In the genomic region with DNA sequence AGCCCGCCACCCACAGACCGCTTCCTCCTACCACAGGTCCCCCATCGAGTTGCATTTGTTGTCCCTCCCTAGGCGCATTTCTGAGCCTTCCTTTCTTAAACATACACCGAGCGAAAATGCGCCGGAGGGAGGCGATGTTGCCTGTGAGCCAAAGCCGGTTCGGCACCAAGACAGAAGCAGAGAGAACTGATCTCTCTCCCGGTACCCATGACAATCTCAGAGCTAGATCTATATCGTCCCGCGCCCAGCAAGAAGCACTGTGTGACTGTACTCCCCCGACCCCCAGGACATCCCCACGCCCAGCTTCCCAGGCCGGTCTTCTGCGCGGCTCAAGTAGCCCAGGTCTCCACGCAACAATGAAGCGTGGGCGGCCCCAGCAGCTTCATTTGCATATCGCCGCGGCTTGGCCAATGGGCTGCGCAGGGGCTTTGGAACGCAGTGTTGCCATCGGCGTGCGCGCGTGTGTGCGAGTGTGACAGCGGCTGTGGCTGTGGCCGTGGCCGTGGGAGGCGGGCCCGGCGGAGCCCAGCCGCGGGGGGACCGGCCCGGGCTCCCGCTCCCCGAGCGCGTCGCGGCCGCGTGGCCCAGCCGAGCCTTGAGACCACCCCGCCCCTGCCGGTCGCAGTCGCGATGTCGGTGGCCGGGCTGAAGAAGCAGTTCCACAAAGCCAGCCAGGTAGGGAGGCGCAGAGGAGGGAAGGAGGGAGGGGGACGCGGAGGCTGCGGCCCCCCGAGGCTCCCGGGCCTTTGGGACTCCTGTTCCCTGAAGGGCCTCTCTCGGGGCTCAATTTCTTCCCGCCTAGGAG, we compare ENCODE assay signal across 8 cellular contexts. TPM values are rescaled to one million over a fixed set of nuclear protein-coding genes. Genes with fewer than 3 reads are reported as not detected.
DNase-seq lines count a peak whose midpoint lies in the region; ATAC-seq and TF ChIP-seq lines count a peak whose summit lies in the region.

A gene with protein sequence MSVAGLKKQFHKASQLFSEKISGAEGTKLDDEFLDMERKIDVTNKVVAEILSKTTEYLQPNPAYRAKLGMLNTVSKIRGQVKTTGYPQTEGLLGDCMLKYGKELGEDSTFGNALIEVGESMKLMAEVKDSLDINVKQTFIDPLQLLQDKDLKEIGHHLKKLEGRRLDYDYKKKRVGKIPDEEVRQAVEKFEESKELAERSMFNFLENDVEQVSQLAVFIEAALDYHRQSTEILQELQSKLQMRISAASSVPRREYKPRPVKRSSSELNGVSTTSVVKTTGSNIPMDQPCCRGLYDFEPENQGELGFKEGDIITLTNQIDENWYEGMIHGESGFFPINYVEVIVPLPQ (plus strand): TSS at position 438 of the 805 bp plus-strand sequence. CDS start 193 bp downstream, at position 631.

- POLR2A ChIA-PET in WTC11 (lab: Charles Lee) = interaction anchor here (0.5 to 0.8 kb wide), 4 partner anchors 9 to 103 kb away, joined by 3 to 4 read pairs (median 4); no protein-coding TSS in a partner anchor

- peak within 1 kb of the TSS; percentile 55 for H3K4me3 ChIP-seq in kidney epithelial cell (ENCODE audit: low read depth, low read length)

- no peaks in the 10 kb centered on the region for H3K9me3 Mint-ChIP-seq in WTC11

- no peaks in the 10 kb centered on the region for H3K36me3 ChIP-seq in kidney epithelial cell (ENCODE audit: control insufficient read depth, insufficient read depth, low read length)

- TF ChIP-seq RAD21 in Ishikawa (IDR thresholded peaks at IDR 0.05; ENCODE audit: low read depth) = peak; percentile 53

- TF ChIP-seq CTCF in WTC11 (IDR thresholded peaks at IDR 0.05) (no peak), kidney epithelial cell (IDR thresholded peaks at IDR 0.05; ENCODE audit: insufficient read depth, low read length, poor library complexity, severe bottlenecking) (peak; percentile 64)

- DNase-seq in DMS53 treated with DMSO at 0.1 percent for 48 hours (lab: John Stamatoyannopoulos, UW; ENCODE audit: unreplicated experiment) (peak; percentile 77), WTC11 (ENCODE audit: low spot score) (peak; percentile 79), dedifferentiated amniotic fluid mesenchymal stem cell (ENCODE audit: extremely low spot score) (peak; percentile 30), kidney epithelial cell (ENCODE audit: low read depth) (peak; percentile 47), smooth muscle cell of the brain vasculature (ENCODE audit: low read depth, low spot score) (peak; percentile 15)

- H3K4me3 Mint-ChIP-seq in WTC11 = peak within 1 kb of the TSS; percentile 88

- no peak for TF ChIP-seq EP300 in Ishikawa (IDR thresholded peaks at IDR 0.05; ENCODE audit: borderline replicate concordance)

- peaks cover 21% of the 10 kb centered on the region for H3K27me3 Mint-ChIP-seq in WTC11 (ENCODE audit: low read depth)

- peaks cover 25% of the 10 kb centered on the region for H3K4me1 Mint-ChIP-seq in WTC11

- no peaks in the 10 kb centered on the region for H3K36me3 Mint-ChIP-seq in WTC11

- CTCF ChIA-PET in WTC11 (lab: Charles Lee) = interaction anchor here (0.8 to 5.0 kb wide), 33 partner anchors 9 to 380 kb away, joined by 3 to 83 read pairs (median 6); a partner anchor contains a TSS

- H3K27ac Mint-ChIP-seq in WTC11 = 0 out of 2 replicates have a peak within 1 kb of the TSS, but pooled peaks have one; percentile 30

- peaks cover 10% of the 10 kb centered on the region for H3K27me3 ChIP-seq in kidney epithelial cell (ENCODE audit: control insufficient read depth, insufficient read depth, low read length)

- ATAC-seq in WTC11 = peak; percentile 77
- no peak for ATAC-seq in GM21825 (IDR thresholded peaks at IDR 0.05; ENCODE audit: unreplicated experiment)
- no peak for ATAC-seq in HG03378 (IDR thresholded peaks at IDR 0.05; ENCODE audit: unreplicated experiment)

TF ChIP-seq in Ishikawa, 13 proteins besides CTCF, POLR2A, EP300 and RAD21 (continues in another document):
- TF ChIP-seq, protein P1, sequence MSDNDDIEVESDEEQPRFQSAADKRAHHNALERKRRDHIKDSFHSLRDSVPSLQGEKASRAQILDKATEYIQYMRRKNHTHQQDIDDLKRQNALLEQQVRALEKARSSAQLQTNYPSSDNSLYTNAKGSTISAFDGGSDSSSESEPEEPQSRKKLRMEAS (IDR thresholded peaks at IDR 0.05) = peak; percentile 72
- TF ChIP-seq, protein P2, sequence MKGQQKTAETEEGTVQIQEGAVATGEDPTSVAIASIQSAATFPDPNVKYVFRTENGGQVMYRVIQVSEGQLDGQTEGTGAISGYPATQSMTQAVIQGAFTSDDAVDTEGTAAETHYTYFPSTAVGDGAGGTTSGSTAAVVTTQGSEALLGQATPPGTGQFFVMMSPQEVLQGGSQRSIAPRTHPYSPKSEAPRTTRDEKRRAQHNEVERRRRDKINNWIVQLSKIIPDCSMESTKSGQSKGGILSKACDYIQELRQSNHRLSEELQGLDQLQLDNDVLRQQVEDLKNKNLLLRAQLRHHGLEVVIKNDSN (IDR thresholded peaks at IDR 0.05) = no peak
- TF ChIP-seq CEBPB (IDR thresholded peaks at IDR 0.05) = no peak
- no peak for TF ChIP-seq YY1 (IDR thresholded peaks at IDR 0.05; ENCODE audit: low read depth)
- TF ChIP-seq TAF1 (IDR thresholded peaks at IDR 0.05; ENCODE audit: low read depth) = no peak
- TF ChIP-seq FOXM1 (IDR thresholded peaks at IDR 0.05; ENCODE audit: borderline replicate concordance, low read depth) = no peak
- TF ChIP-seq EGR1 (IDR thresholded peaks at IDR 0.05) = peak; percentile 98
- no peak for TF ChIP-seq CREB1 (IDR thresholded peaks at IDR 0.05; ENCODE audit: low read depth)
- no peak for TF ChIP-seq NFIC (IDR thresholded peaks at IDR 0.05)
- peak; percentile 61; the same call in 1 of the 2 replicates for TF ChIP-seq ZBTB7A (IDR thresholded peaks at IDR 0.05; ENCODE audit: low read depth)
- no peak for TF ChIP-seq TEAD4 (IDR thresholded peaks at IDR 0.05)

TF ChIP-seq in WTC11, 78 proteins besides CTCF, POLR2A, EP300 and RAD21 (continues in another document):
- TF ChIP-seq, protein P3, sequence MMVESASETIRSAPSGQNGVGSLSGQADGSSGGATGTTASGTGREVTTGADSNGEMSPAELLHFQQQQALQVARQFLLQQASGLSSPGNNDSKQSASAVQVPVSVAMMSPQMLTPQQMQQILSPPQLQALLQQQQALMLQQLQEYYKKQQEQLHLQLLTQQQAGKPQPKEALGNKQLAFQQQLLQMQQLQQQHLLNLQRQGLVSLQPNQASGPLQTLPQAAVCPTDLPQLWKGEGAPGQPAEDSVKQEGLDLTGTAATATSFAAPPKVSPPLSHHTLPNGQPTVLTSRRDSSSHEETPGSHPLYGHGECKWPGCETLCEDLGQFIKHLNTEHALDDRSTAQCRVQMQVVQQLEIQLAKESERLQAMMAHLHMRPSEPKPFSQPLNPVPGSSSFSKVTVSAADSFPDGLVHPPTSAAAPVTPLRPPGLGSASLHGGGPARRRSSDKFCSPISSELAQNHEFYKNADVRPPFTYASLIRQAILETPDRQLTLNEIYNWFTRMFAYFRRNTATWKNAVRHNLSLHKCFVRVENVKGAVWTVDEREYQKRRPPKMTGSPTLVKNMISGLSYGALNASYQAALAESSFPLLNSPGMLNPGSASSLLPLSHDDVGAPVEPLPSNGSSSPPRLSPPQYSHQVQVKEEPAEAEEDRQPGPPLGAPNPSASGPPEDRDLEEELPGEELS (CRISPR knock-in tag; IDR thresholded peaks at IDR 0.05) = peak; percentile 60; the same call in 1 of the 2 replicates
- TF ChIP-seq ZNF232 (CRISPR knock-in tag; IDR thresholded peaks at IDR 0.05) (0 out of 2 replicates have a peak, but pooled peaks have one; percentile 42), FOXP1 (CRISPR knock-in tag; IDR thresholded peaks at IDR 0.05; ENCODE audit: borderline replicate concordance) (no peak), ETV6 (CRISPR knock-in tag; IDR thresholded peaks at IDR 0.05) (peak; percentile 55; the same call in 1 of the 2 replicates), TEAD1 (CRISPR knock-in tag; IDR thresholded peaks at IDR 0.05) (no peak), EMX1 (CRISPR knock-in tag; IDR thresholded peaks at IDR 0.05) (no peak), ZNF219 (CRISPR knock-in tag; IDR thresholded peaks at IDR 0.05; ENCODE audit: borderline replicate concordance) (0 out of 2 replicates have a peak, but pooled peaks have one; percentile 17)
- TF ChIP-seq, protein P1 (CRISPR knock-in tag; IDR thresholded peaks at IDR 0.05) = peak; percentile 49; the same call in 1 of the 2 replicates
- TF ChIP-seq, protein P4, sequence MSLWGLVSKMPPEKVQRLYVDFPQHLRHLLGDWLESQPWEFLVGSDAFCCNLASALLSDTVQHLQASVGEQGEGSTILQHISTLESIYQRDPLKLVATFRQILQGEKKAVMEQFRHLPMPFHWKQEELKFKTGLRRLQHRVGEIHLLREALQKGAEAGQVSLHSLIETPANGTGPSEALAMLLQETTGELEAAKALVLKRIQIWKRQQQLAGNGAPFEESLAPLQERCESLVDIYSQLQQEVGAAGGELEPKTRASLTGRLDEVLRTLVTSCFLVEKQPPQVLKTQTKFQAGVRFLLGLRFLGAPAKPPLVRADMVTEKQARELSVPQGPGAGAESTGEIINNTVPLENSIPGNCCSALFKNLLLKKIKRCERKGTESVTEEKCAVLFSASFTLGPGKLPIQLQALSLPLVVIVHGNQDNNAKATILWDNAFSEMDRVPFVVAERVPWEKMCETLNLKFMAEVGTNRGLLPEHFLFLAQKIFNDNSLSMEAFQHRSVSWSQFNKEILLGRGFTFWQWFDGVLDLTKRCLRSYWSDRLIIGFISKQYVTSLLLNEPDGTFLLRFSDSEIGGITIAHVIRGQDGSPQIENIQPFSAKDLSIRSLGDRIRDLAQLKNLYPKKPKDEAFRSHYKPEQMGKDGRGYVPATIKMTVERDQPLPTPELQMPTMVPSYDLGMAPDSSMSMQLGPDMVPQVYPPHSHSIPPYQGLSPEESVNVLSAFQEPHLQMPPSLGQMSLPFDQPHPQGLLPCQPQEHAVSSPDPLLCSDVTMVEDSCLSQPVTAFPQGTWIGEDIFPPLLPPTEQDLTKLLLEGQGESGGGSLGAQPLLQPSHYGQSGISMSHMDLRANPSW (CRISPR knock-in tag; conservative IDR thresholded peaks at IDR 0.05; ENCODE audit: low read depth) = no peak
- TF ChIP-seq, protein P5, sequence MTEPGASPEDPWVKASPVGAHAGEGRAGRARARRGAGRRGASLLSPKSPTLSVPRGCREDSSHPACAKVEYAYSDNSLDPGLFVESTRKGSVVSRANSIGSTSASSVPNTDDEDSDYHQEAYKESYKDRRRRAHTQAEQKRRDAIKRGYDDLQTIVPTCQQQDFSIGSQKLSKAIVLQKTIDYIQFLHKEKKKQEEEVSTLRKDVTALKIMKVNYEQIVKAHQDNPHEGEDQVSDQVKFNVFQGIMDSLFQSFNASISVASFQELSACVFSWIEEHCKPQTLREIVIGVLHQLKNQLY (CRISPR knock-in tag; IDR thresholded peaks at IDR 0.05) = no peak

RNA-seq across cellular contexts. Expression of the gene that starts here (rescaled TPM):
- total RNA-seq in WTC11 (2021) (7.8 to 9.2 TPM (median 8.0 TPM) in 3 replicates), kidney epithelial cell (0.75 and 1.0 TPM in 2 replicates)

Comparison
In these comparisons a context has a peak if more than half of its experiments do, and no peak if none do; other contexts are left out.
1. DNase-seq: peak in every context shown above with its lines; median percentile 79 in WTC11; 77 in DMS53 treated with DMSO at 0.1 percent for 48 hours; 47 in kidney epithelial cell; 30 in dedifferentiated amniotic fluid mesenchymal stem cell; 15 in smooth muscle cell of the brain vasculature.